Comparison of ENCODE assay signal across 18 cellular contexts in the genomic region with DNA sequence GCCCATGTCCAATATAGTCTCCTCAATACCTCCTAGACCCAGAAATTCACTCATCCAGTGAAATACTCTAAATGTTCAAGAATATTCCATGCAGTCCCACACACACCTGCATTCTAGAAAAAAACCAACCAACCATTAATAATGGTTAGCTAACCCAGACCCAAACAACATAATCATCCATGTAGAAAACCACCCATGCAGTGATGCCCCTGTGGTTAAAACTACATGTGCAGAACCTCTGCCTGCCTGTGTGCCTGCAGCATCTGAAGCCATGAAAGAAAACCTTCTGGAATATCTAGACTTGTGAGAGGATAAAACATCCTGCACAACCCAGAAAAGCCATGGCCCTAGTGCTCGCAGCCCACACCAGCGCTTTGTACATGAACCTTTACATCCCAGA. TPM values are rescaled to one million over a fixed set of nuclear protein-coding genes. Genes with fewer than 3 reads are reported as not detected.
DNase-seq lines count a peak whose midpoint lies in the region; ATAC-seq and TF ChIP-seq lines count a peak whose summit lies in the region.
"Had no signal": no experiment of that assay in that cellular context is flagged by ENCODE, and none has a peak within 500 bp of the region (broad histone marks: within the 10 kb centered on the region; RNA-seq: fewer than 3 reads in every experiment).

No MANE protein-coding gene starts in this region.

- no peaks in the 10 kb centered on the region for H3K9me3 ChIP-seq in heart left ventricle
- H3K9me3 ChIP-seq in hepatocyte (ENCODE audit: low read depth): no peaks in the 10 kb centered on the region
- no peaks in the 10 kb centered on the region for H3K9me3 ChIP-seq in CD4-positive, alpha-beta T cell (ENCODE audit: control insufficient read depth, low read length)

- CTCF ChIA-PET in CD4-positive, alpha-beta T cell (lab: Charles Lee): no interaction called here

- H3K4me3 ChIP-seq in heart left ventricle: no peak overlapping the region
- H3K4me3 ChIP-seq in hepatocyte: no peak overlapping the region
- H3K4me3 ChIP-seq: GM23248, K562 had no signal

- H3K4me3 Mint-ChIP-seq in natural killer cell treated with Interleukin-12 subunit alpha and Interleukin-12 subunit beta and Interleukin-15 and Interleukin-18, amount 100 ng/mL, for 72 hours: peak overlapping the region; percentile 8
- H3K4me3 Mint-ChIP-seq in CD4-positive, alpha-beta T cell: no peak overlapping the region

- POLR2A ChIA-PET in CD4-positive, alpha-beta T cell (lab: Charles Lee): no interaction called here

- DNase-seq in Right ventricle myocardium inferior (ENCODE audit: missing footprints): peak; percentile 41
- DNase-seq in heart left ventricle: no peak
- DNase-seq in hepatocyte (ENCODE audit: low spot score): no peak
- DNase-seq in natural killer cell treated with Interleukin-12 subunit alpha and Interleukin-12 subunit beta and Interleukin-15 and Interleukin-18, amount 100 ng/mL, for 72 hours (ENCODE audit: low spot score): no peak
- no peak for DNase-seq in NCI-H1105 treated with DMSO at 0.1 percent for 48 hours (lab: John Stamatoyannopoulos, UW)
- no peak for DNase-seq in NCI-H1694 treated with DMSO at 0.1 percent for 48 hours (lab: John Stamatoyannopoulos, UW)
- DNase-seq in CD4-positive, alpha-beta T cell: no peak
- DNase-seq in cerebellar cortex (ENCODE audit: low spot score): no peak
- DNase-seq: DND-41, GDM1, GM23248, NCI-H1048, NCI-H2081 treated with DMSO at 0.1 percent for 48 hours, NCI-H510A treated with DMSO at 0.1 percent for 48 hours had no signal

- H3K9me3 Mint-ChIP-seq in natural killer cell treated with Interleukin-12 subunit alpha and Interleukin-12 subunit beta and Interleukin-15 and Interleukin-18, amount 100 ng/mL, for 72 hours: no peaks in the 10 kb centered on the region
- H3K9me3 Mint-ChIP-seq in CD4-positive, alpha-beta T cell: no peaks in the 10 kb centered on the region

- peaks cover 11 to 20% of the 10 kb centered on the region in 2 donors for H3K4me1 Mint-ChIP-seq in natural killer cell treated with Interleukin-12 subunit alpha and Interleukin-12 subunit beta and Interleukin-15 and Interleukin-18, amount 100 ng/mL, for 72 hours (ENCODE audit: low read depth in 2 of 2)
- H3K4me1 Mint-ChIP-seq in CD4-positive, alpha-beta T cell (ENCODE audit: low read depth): peaks cover 12% of the 10 kb centered on the region

- H3K36me3 ChIP-seq in heart left ventricle: peaks cover 0 to 3% (median 0%) of the 10 kb centered on the region in 9 donors
- H3K36me3 ChIP-seq in hepatocyte (replicated peaks; ENCODE audit: insufficient read depth, low read depth): no peaks in the 10 kb centered on the region

- H3K27me3 Mint-ChIP-seq in natural killer cell treated with Interleukin-12 subunit alpha and Interleukin-12 subunit beta and Interleukin-15 and Interleukin-18, amount 100 ng/mL, for 72 hours: peaks cover under 1 to 1% of the 10 kb centered on the region in 2 donors
- peaks cover 30% of the 10 kb centered on the region for H3K27me3 Mint-ChIP-seq in CD4-positive, alpha-beta T cell

- H3K36me3 Mint-ChIP-seq in natural killer cell treated with Interleukin-12 subunit alpha and Interleukin-12 subunit beta and Interleukin-15 and Interleukin-18, amount 100 ng/mL, for 72 hours: no peaks in the 10 kb centered on the region
- H3K36me3 Mint-ChIP-seq in CD4-positive, alpha-beta T cell (ENCODE audit: low read depth): no peaks in the 10 kb centered on the region

- WGBS in heart left ventricle, 4 donors: 95 to 99% (median 97%) methylated on average over 2 of the region's 2 CpGs
- 96% methylated on average over 2 of the region's 2 CpGs for WGBS in hepatocyte (ENCODE audit: low lambda C conversion rate, missing lambda C conversion rate)

- peak overlapping the region; percentile 80 for H3K4me2 ChIP-seq in hepatocyte

- intact Hi-C loops in Right ventricle myocardium inferior (cut with DNase I) (no loop called here), heart left ventricle (cut with DNase I) (no loop called here)
- intact Hi-C loops in CD4-positive, alpha-beta T cell (cut with DNase I, micrococcal nuclease): no loop called here

- H2AFZ ChIP-seq in hepatocyte: no peak overlapping the region
- H2AFZ ChIP-seq: GM23248 had no signal

- H3K27ac Mint-ChIP-seq in natural killer cell treated with Interleukin-12 subunit alpha and Interleukin-12 subunit beta and Interleukin-15 and Interleukin-18, amount 100 ng/mL, for 72 hours: no peak overlapping the region
- H3K27ac Mint-ChIP-seq in CD4-positive, alpha-beta T cell: no peak overlapping the region

- H3K27ac ChIP-seq in heart left ventricle (no peak overlapping the region), hepatocyte (no peak overlapping the region)
- H3K27ac ChIP-seq in CD4-positive, alpha-beta T cell (ENCODE audit: low read depth, low read length): no peak overlapping the region
- H3K27ac ChIP-seq: 22Rv1, GM23248, SK-N-MC had no signal

- no peaks in the 10 kb centered on the region for H4K20me1 ChIP-seq in hepatocyte (ENCODE audit: insufficient read depth, poor library complexity, severe bottlenecking)

- no peak for TF ChIP-seq POLR2A in heart left ventricle (IDR thresholded peaks at IDR 0.05)

- H3K4me1 ChIP-seq in heart left ventricle: peaks cover 0 to 23% (median 0%) of the 10 kb centered on the region in 12 donors
- peaks cover 4% of the 10 kb centered on the region for H3K4me1 ChIP-seq in hepatocyte (ENCODE audit: insufficient read depth)

- no peaks in the 10 kb centered on the region for H3K79me2 ChIP-seq in hepatocyte

- ATAC-seq in Right ventricle myocardium inferior (no peak), heart left ventricle (no peak)
- ATAC-seq in natural killer cell treated with Interleukin-12 subunit alpha and Interleukin-12 subunit beta and Interleukin-15 and Interleukin-18, amount 100 ng/mL, for 72 hours: no peak
- no peak for ATAC-seq in CD4-positive, alpha-beta T cell (ENCODE audit: poor library complexity)

- peaks cover 8 to 71% (median 29%) of the 10 kb centered on the region in 9 donors for H3K27me3 ChIP-seq in heart left ventricle
- H3K27me3 ChIP-seq in hepatocyte: peaks cover 52% of the 10 kb centered on the region
- peaks cover 69% of the 10 kb centered on the region for H3K27me3 ChIP-seq in CD4-positive, alpha-beta T cell (ENCODE audit: control insufficient read depth, insufficient read depth, low read length)

- H3K9me2 ChIP-seq in hepatocyte (replicated peaks; ENCODE audit: insufficient read depth): no peaks in the 10 kb centered on the region

- TF ChIP-seq CTCF in heart left ventricle (IDR thresholded peaks at IDR 0.05) (no peak), hepatocyte (IDR thresholded peaks at IDR 0.05; ENCODE audit: poor library complexity) (no peak)
- TF ChIP-seq CTCF in CD4-positive, alpha-beta T cell (IDR thresholded peaks at IDR 0.05): no peak

RNA-seq across cellular contexts. Expression of a gene that starts 47.8 kb away (rescaled TPM):
- total RNA-seq in Right ventricle myocardium inferior (not detected), heart left ventricle (not detected), hepatocyte (not detected in 2 replicates)
- polyA plus RNA-seq in heart left ventricle (not detected), hepatocyte (0.11 TPM in 1 of 2 replicates, not detected in the other)
- total RNA-seq in natural killer cell treated with Interleukin-12 subunit alpha and Interleukin-12 subunit beta and Interleukin-15 and Interleukin-18, amount 100 ng/mL, for 72 hours: not detected
- total RNA-seq in CD4-positive, alpha-beta T cell: not detected
- total RNA-seq: GM23248, K562 had no signal
- polyA plus RNA-seq: BJ, GM23248, K562 had no signal
